In genomic region chr2:161217597-161218185, GRCh38 we compare ENCODE assay signal across 1 cellular context.
TF ChIP-seq lines count a peak whose summit lies in the region.

No MANE protein-coding gene starts in this region.

TF ChIP-seq in GM12878, 131 proteins besides CTCF, POLR2A, EP300 and RAD21:
- TF ChIP-seq HDAC6 (IDR thresholded peaks at IDR 0.05; ENCODE audit: unreplicated experiment) (no peak), BHLHE40 (IDR thresholded peaks at IDR 0.05; ENCODE audit: borderline replicate concordance in 1 of 2, low read depth in 2 of 2, low read length in 1 of 2) (no peak), SRF (IDR thresholded peaks at IDR 0.05; ENCODE audit: low read depth in 2 of 2, low read length in 2 of 2) (no peak), NFXL1 (IDR thresholded peaks at IDR 0.05; ENCODE audit: borderline replicate concordance) (no peak), ASH2L (IDR thresholded peaks at IDR 0.05; ENCODE audit: borderline replicate concordance, low read depth) (no peak), KAT2A (conservative IDR thresholded peaks at IDR 0.05; ENCODE audit: control insufficient read depth, low read depth, low read length) (no peak), ETV6 (conservative IDR thresholded peaks at IDR 0.05 in 1 of 2, IDR thresholded peaks at IDR 0.05 in 1 of 2; ENCODE audit: borderline replicate concordance in 1 of 2, low read depth in 1 of 2) (no peak), HCFC1 (IDR thresholded peaks at IDR 0.05; ENCODE audit: low read length) (no peak), CEBPB (IDR thresholded peaks at IDR 0.05; ENCODE audit: borderline replicate concordance in 1 of 2, low read depth in 2 of 2, low read length in 2 of 2) (no peak), NR2C2 (IDR thresholded peaks at IDR 0.05; ENCODE audit: borderline replicate concordance, control insufficient read depth, insufficient read length, low read depth) (no peak), ZNF24 (IDR thresholded peaks at IDR 0.05) (no peak), IKZF2 (IDR thresholded peaks at IDR 0.05) (no peak), PRDM15 (CRISPR knock-in tag; IDR thresholded peaks at IDR 0.05) (no peak), NFIC (IDR thresholded peaks at IDR 0.05; ENCODE audit: low read depth, low read length) (no peak), MXI1 (IDR thresholded peaks at IDR 0.05; ENCODE audit: low read depth, low read length) (no peak), SPI1 (IDR thresholded peaks at IDR 0.05; ENCODE audit: borderline replicate concordance, insufficient read depth, low read depth, low read length) (no peak), GATAD2B (conservative IDR thresholded peaks at IDR 0.05; ENCODE audit: low read depth) (no peak)
